ENCODE assay signal across 8 cellular contexts in genomic region chr10:110871236-110872084, GRCh38. TPM values are rescaled to one million over a fixed set of nuclear protein-coding genes. Genes with fewer than 3 reads are reported as not detected.
DNase-seq lines count a peak whose midpoint lies in the region; ATAC-seq, FAIRE-seq and TF ChIP-seq lines count a peak whose summit lies in the region.

PDCD4 (plus strand) TSS chr10:110871928; CDS start chr10:110876028, 4,100 bp downstream.

- H3K4me1 ChIP-seq in keratinocyte (ENCODE audit: control insufficient read depth, extremely low read depth, insufficient read depth, low read length) = peaks cover 11% of the 10 kb centered on the region

- H4K20me1 ChIP-seq in keratinocyte (ENCODE audit: control insufficient read depth, extremely low read depth, insufficient read depth, low read length) = no peaks in the 10 kb centered on the region

- peak; percentile 23 for FAIRE-seq in keratinocyte (lab: Jason Lieb, UNC)

- H3K9ac ChIP-seq in keratinocyte (ENCODE audit: control insufficient read depth, extremely low read depth, insufficient read depth, low read length) = peak within 1 kb of the TSS; percentile 89

- H3K79me2 ChIP-seq in keratinocyte (ENCODE audit: control insufficient read depth, insufficient read depth, low read length) = peaks cover 17% of the 10 kb centered on the region

- H3K9me3 ChIP-seq in keratinocyte (ENCODE audit: control insufficient read depth, low read depth, low read length) = no peaks in the 10 kb centered on the region

- H3K4me2 ChIP-seq in keratinocyte (ENCODE audit: control insufficient read depth, extremely low read depth, insufficient read depth, low read depth, low read length) = peak within 1 kb of the TSS; percentile 94

- dilution Hi-C loops in keratinocyte (cut with MboI; ENCODE audit: extremely low pct_ligation_motif_present, low sequenced_read_pairs) = no loop called here

- no peaks in the 10 kb centered on the region for H3K9me1 ChIP-seq in keratinocyte (ENCODE audit: control insufficient read depth, extremely low read depth, insufficient read depth, low read length)

- peaks cover 0 to 3% of the 10 kb centered on the region in 2 experiments for H3K36me3 ChIP-seq in keratinocyte (ENCODE audit: control insufficient read depth in 2 of 2, extremely low read depth in 1 of 2, insufficient read depth in 2 of 2, low read length in 2 of 2)

- peak within 1 kb of the TSS; percentile 93 for H3K27ac ChIP-seq in keratinocyte (ENCODE audit: control insufficient read depth, insufficient read depth, low read length)

- peak within 1 kb of the TSS; percentile 86 for H3K4me3 ChIP-seq in AG09309 (ENCODE audit: control insufficient read depth, low read depth, low read length)
- H3K4me3 ChIP-seq in keratinocyte (ENCODE audit: control insufficient read depth in 2 of 3, extremely low read depth in 1 of 3, insufficient read depth in 2 of 3, low read depth in 1 of 3, low read length in 3 of 3) = peak within 1 kb of the TSS; percentile 87 to 91 (median 90)

- ATAC-seq in GM19025 (IDR thresholded peaks at IDR 0.05; ENCODE audit: low read depth, unreplicated experiment) (peak; percentile 68), HG03354 (IDR thresholded peaks at IDR 0.05; ENCODE audit: poor library complexity, severe bottlenecking, unreplicated experiment) (peak; percentile 80)

- TF ChIP-seq CTCF in AG09309 (IDR thresholded peaks at IDR 0.05; ENCODE audit: control insufficient read depth, insufficient read depth, low read depth, low read length, missing control alignments) (no peak), keratinocyte (optimal IDR thresholded peaks at IDR 0.05 in 1 of 3, IDR thresholded peaks at IDR 0.05 in 1 of 3, conservative IDR thresholded peaks at IDR 0.05 in 1 of 3; ENCODE audit: extremely low read depth in 1 of 3, insufficient read depth in 2 of 3, low read length in 3 of 3) (no peak)

- DNase-seq in AG09309 (ENCODE audit: low read depth) = peak; percentile 87
- DNase-seq in NCI-H446 treated with DMSO at 0.1 percent for 48 hours (lab: John Stamatoyannopoulos, UW) = peak; percentile 91
- DNase-seq in activated CD4-positive, alpha-beta T cell treated with anti-CD3 and anti-CD28 coated beads for 1 hour = peak; percentile 86
- DNase-seq in cerebellum (ENCODE audit: low spot score) = peak; percentile 98
- DNase-seq in keratinocyte (ENCODE audit: low read depth, low spot score) = peak; percentile 81
- DNase-seq in stimulated activated CD4-positive, alpha-beta T cell treated with anti-CD3 and anti-CD28 coated beads, Interleukin-15, amount 100 ng/mL, for 1 hour (ENCODE audit: low read depth in 1 of 2, low spot score in 1 of 2) = peak; percentile 84 to 88

- H2AFZ ChIP-seq in keratinocyte (ENCODE audit: control insufficient read depth, low read length) = peak within 1 kb of the TSS; percentile 82

- no peaks in the 10 kb centered on the region for H3K27me3 ChIP-seq in keratinocyte (ENCODE audit: control insufficient read depth, extremely low read depth, insufficient read depth, low read length)

RNA-seq across cellular contexts. Expression of gene PDCD4, which starts in this region (rescaled TPM):
- 89.3 TPM for total RNA-seq in cerebellum
- 63.1 to 146 TPM (median 99.7 TPM) in 3 replicates for polyA plus RNA-seq in keratinocyte
- 334 TPM for polyA plus RNA-seq in keratinocyte (2011; ENCODE audit: low read depth)
- 60.6 and 83.9 TPM in 2 replicates for polyA plus RNA-seq in keratinocyte (2011; cell fraction: cytosol; rRNA removed)
- 75.6 and 156 TPM in 2 replicates for polyA plus RNA-seq in keratinocyte (2011; cell fraction: nucleus; rRNA removed)
- polyA plus RNA-seq in keratinocyte (2012; ENCODE audit: low replicate concordance) = 80.0 and 198 TPM in 2 replicates
- polyA minus RNA-seq in keratinocyte = 8.4 to 29.0 TPM (median 14.0 TPM) in 3 replicates
- polyA minus RNA-seq in keratinocyte (2011; cell fraction: cytosol; rRNA and poly(A)+ RNA removed) = 27.0 TPM
- 37.1 and 90.1 TPM in 2 replicates for polyA minus RNA-seq in keratinocyte (2011; cell fraction: nucleus; rRNA and poly(A)+ RNA removed)

Comparison
In these comparisons a context has a peak if more than half of its experiments do, and no peak if none do; other contexts are left out.
1. Peak in every context shown above with its lines: DNase-seq, ATAC-seq, H3K4me3 ChIP-seq and H3K27ac ChIP-seq.